In the genomic region with DNA sequence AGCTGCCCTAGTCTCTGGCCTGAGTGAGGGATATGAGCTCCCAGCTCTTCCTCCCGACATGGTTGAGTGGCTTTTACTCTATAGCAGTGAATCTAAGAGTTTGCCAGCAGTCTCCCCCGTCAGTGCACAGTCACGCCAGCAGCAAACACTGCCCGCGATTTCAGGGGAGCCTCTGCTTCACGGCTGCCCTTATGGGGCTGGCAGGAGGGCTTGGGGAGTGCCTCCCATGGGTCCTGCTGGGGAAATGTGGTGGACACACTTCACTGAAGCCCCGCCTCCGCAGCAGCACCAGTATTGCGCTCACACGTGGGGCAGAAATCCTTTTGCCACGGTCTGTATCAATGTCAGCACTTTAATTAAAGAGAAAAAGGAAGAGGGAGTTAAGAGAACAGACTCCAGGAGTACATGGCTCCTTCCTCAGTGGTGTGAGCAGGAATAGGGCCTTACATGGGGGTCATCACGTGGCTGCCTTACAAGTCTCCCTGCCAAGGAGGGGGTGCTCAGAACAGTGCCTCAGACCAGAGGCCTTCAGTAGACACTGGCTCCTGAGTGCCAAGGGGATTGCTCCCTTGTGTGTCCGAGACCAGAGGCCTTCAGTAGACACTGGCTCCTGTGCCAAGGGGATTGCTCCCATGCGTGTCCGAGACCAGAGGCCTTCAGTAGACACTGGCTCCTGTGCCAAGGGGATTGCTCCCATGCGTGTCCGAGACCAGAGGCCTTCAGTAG, we compare ENCODE assay signal across 15 cellular contexts.
"Had no signal": no experiment of that assay in that cellular context is flagged by ENCODE, and none has a peak within 500 bp of the region (broad histone marks: within the 10 kb centered on the region; RNA-seq: fewer than 3 reads in every experiment).

No MANE protein-coding gene starts in this region.

- H3K27me3 ChIP-seq: esophagus squamous epithelium, heart right ventricle, testis, upper lobe of right lung had no signal

- H3K9me3 ChIP-seq: esophagus squamous epithelium, heart right ventricle, testis, upper lobe of right lung had no signal

- ATAC-seq: activated CD4-positive, CD25-positive, alpha-beta regulatory T cell treated with anti-CD3 and anti-CD28 coated beads, Interleukin-2, amount 50 U/mL, for 24 hours; activated T-cell treated with anti-CD3 and anti-CD28 coated beads, Interleukin-2, amount 50 U/mL, for 4 hours; heart right ventricle; left lobe of liver; upper lobe of right lung had no signal

- H3K27me3 Mint-ChIP-seq: activated naive CD8-positive, alpha-beta T cell treated with anti-CD3 and anti-CD28 coated beads, Interleukin-2, amount 10 ng/mL, durations not matched to agents 7 days and 5 days; stimulated activated naive CD8-positive, alpha-beta T cell treated with anti-CD3 and anti-CD28 coated beads, Interleukin-15, Interleukin-2, amounts not matched to agents 100 ng/mL and 50 ng/mL, for 24 hours had no signal

- H3K27ac Mint-ChIP-seq: activated naive CD8-positive, alpha-beta T cell treated with anti-CD3 and anti-CD28 coated beads, Interleukin-2, amount 10 ng/mL, durations not matched to agents 7 days and 5 days; stimulated activated naive CD8-positive, alpha-beta T cell treated with anti-CD3 and anti-CD28 coated beads, Interleukin-15, Interleukin-2, amounts not matched to agents 100 ng/mL and 50 ng/mL, for 24 hours had no signal

- H3K4me3 ChIP-seq: esophagus squamous epithelium, heart right ventricle, testis, upper lobe of right lung had no signal

- H3K27ac ChIP-seq: esophagus squamous epithelium, heart right ventricle, testis, upper lobe of right lung had no signal

- H3K4me1 Mint-ChIP-seq: activated naive CD8-positive, alpha-beta T cell treated with anti-CD3 and anti-CD28 coated beads, Interleukin-2, amount 10 ng/mL, durations not matched to agents 7 days and 5 days had no signal

- H3K9me3 Mint-ChIP-seq: activated naive CD8-positive, alpha-beta T cell treated with anti-CD3 and anti-CD28 coated beads, Interleukin-2, amount 10 ng/mL, durations not matched to agents 7 days and 5 days; activated T-cell treated with anti-CD3 and anti-CD28 coated beads, Interleukin-2, amount 50 U/mL, for 4 hours; stimulated activated naive CD8-positive, alpha-beta T cell treated with anti-CD3 and anti-CD28 coated beads, Interleukin-15, Interleukin-2, amounts not matched to agents 100 ng/mL and 50 ng/mL, for 24 hours had no signal

- H3K4me3 Mint-ChIP-seq: activated naive CD8-positive, alpha-beta T cell treated with anti-CD3 and anti-CD28 coated beads, Interleukin-2, amount 10 ng/mL, durations not matched to agents 7 days and 5 days; activated T-cell treated with anti-CD3 and anti-CD28 coated beads, Interleukin-2, amount 50 U/mL, for 4 hours; stimulated activated naive CD8-positive, alpha-beta T cell treated with anti-CD3 and anti-CD28 coated beads, Interleukin-15, Interleukin-2, amounts not matched to agents 100 ng/mL and 50 ng/mL, for 24 hours had no signal

- H3K4me1 ChIP-seq: esophagus squamous epithelium, heart right ventricle, testis, upper lobe of right lung had no signal

- DNase-seq: activated CD4-positive, alpha-beta T cell treated with anti-CD3 and anti-CD28 coated beads, Interleukin-2, amount 50 U/mL, for 48 hours; activated effector memory CD4-positive, alpha-beta T cell treated with anti-CD3 and anti-CD28 coated beads, Interleukin-2, amount 50 U/mL, for 16 hours; activated naive CD8-positive, alpha-beta T cell treated with anti-CD3 and anti-CD28 coated beads, Interleukin-2, amount 10 ng/mL, durations not matched to agents 7 days and 5 days; activated T-cell treated with anti-CD3 and anti-CD28 coated beads, Interleukin-2, amount 50 U/mL, for 4 hours; anterior cingulate cortex; cerebellar nuclear complex; esophagus squamous epithelium; heart right ventricle; mammary epithelial cell; stimulated activated CD4-positive, alpha-beta T cell treated with anti-CD3 and anti-CD28 coated beads, Interleukin-2, amount 100 ng/mL, for 48 hours; testis; upper lobe of right lung had no signal
